In the genomic region with DNA sequence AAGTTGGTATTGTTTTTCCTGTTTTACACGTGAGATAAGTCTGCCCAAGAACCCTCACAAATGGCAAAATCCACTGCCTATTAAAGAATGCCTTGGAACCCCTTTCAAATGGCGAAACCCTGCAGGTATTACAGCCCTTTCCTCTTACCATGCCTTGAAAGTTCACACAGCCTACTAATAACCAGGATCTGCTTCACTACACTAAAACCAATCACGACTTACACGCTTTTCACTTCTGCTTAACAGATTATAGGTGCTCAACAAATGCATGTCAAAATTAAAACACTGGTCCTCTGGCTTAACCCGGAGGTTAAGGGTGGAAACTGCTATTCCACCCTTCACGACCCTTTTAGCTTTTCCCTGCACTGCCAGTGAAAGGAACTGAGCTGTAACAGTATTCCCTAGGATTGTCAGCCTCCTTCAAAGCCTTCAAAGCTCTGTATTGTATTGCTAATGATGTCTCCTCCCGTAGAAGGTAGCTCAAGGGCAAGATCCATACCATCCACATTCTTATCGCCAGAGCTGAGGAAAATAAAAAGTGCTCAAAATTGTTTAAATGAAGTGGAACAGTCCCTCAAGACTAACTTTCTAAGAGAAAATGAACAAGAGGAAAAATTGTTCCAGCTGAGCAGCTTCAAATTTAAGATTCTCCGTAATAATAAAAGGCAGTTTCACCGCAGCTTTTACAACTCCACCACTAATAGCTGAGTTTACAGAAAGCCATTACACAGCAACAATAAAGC, we compare ENCODE assay signal across 1 cellular context.
TF ChIP-seq lines count a peak whose summit lies in the region.

No MANE protein-coding gene starts in this region.

TF ChIP-seq in SK-N-SH treated with all-trans-retinoic acid at 6 μM for 48 hours, 23 proteins besides CTCF, POLR2A, EP300 and RAD21 (continued from another document):
- TF ChIP-seq, protein P1, sequence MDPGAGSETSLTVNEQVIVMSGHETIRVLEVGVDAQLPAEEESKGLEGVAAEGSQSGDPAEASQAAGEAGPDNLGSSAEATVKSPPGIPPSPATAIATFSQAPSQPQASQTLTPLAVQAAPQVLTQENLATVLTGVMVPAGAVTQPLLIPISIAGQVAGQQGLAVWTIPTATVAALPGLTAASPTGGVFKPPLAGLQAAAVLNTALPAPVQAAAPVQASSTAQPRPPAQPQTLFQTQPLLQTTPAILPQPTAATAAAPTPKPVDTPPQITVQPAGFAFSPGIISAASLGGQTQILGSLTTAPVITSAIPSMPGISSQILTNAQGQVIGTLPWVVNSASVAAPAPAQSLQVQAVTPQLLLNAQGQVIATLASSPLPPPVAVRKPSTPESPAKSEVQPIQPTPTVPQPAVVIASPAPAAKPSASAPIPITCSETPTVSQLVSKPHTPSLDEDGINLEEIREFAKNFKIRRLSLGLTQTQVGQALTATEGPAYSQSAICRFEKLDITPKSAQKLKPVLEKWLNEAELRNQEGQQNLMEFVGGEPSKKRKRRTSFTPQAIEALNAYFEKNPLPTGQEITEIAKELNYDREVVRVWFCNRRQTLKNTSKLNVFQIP (CRISPR knock-in tag; IDR thresholded peaks at IDR 0.05; ENCODE audit: borderline replicate concordance, low read depth), result no peak
